Comparison of ENCODE assay signal across 1 cellular context in the genomic region with DNA sequence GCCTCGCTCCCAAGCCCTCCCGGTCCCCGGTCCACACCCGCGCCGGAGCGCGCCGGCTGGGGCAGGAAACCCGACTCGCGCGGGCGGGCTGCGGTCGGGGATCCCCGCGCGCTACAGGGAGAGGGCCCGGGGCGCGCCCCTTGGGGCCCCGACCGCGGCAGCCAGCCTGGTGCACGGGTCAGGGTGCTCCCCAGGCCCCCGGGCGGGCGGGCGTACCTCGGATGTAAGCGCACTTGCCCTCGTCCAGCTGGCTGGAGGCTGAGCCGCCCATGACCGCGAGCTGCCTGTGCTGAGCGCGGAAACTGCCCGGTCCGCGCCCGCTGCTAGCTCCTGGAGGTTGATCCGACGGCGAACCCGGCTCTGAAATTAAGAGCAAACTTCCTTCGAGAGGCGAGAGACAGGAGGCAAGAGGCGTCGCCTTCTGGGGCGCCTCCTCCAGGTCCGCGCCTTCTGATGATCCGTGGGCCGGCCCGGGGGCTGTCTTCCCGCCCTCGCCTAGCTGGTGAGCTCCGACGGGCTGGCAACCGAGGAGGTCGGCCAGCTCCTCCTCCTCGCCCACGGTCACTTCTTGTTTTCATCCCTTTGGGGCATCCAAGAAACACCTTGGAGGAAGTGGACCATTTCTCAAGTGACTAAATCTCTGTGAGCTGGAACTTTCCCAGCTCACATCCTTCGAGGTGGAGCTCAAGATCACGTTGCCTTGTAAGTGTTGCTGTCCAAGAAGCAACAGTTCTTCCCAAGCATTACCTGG.
TF ChIP-seq lines count a peak whose summit lies in the region.

A gene with protein sequence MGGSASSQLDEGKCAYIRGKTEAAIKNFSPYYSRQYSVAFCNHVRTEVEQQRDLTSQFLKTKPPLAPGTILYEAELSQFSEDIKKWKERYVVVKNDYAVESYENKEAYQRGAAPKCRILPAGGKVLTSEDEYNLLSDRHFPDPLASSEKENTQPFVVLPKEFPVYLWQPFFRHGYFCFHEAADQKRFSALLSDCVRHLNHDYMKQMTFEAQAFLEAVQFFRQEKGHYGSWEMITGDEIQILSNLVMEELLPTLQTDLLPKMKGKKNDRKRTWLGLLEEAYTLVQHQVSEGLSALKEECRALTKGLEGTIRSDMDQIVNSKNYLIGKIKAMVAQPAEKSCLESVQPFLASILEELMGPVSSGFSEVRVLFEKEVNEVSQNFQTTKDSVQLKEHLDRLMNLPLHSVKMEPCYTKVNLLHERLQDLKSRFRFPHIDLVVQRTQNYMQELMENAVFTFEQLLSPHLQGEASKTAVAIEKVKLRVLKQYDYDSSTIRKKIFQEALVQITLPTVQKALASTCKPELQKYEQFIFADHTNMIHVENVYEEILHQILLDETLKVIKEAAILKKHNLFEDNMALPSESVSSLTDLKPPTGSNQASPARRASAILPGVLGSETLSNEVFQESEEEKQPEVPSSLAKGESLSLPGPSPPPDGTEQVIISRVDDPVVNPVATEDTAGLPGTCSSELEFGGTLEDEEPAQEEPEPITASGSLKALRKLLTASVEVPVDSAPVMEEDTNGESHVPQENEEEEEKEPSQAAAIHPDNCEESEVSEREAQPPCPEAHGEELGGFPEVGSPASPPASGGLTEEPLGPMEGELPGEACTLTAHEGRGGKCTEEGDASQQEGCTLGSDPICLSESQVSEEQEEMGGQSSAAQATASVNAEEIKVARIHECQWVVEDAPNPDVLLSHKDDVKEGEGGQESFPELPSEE (minus strand): TSS at position 423 of the 751 bp plus-strand sequence. CDS start 152 bp downstream, at position 271.

TF ChIP-seq in K562, 482 proteins besides CTCF, POLR2A, EP300 and RAD21 (continued from another document and continues in another):
- peak; percentile 88 for TF ChIP-seq FIP1L1 (IDR thresholded peaks at IDR 0.05; ENCODE audit: low read depth, low read length, poor library complexity, severe bottlenecking)
- TF ChIP-seq RNF2 (IDR thresholded peaks at IDR 0.05), result peak; percentile 72
- TF ChIP-seq, protein P1, sequence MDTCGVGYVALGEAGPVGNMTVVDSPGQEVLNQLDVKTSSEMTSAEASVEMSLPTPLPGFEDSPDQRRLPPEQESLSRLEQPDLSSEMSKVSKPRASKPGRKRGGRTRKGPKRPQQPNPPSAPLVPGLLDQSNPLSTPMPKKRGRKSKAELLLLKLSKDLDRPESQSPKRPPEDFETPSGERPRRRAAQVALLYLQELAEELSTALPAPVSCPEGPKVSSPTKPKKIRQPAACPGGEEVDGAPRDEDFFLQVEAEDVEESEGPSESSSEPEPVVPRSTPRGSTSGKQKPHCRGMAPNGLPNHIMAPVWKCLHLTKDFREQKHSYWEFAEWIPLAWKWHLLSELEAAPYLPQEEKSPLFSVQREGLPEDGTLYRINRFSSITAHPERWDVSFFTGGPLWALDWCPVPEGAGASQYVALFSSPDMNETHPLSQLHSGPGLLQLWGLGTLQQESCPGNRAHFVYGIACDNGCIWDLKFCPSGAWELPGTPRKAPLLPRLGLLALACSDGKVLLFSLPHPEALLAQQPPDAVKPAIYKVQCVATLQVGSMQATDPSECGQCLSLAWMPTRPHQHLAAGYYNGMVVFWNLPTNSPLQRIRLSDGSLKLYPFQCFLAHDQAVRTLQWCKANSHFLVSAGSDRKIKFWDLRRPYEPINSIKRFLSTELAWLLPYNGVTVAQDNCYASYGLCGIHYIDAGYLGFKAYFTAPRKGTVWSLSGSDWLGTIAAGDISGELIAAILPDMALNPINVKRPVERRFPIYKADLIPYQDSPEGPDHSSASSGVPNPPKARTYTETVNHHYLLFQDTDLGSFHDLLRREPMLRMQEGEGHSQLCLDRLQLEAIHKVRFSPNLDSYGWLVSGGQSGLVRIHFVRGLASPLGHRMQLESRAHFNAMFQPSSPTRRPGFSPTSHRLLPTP (IDR thresholded peaks at IDR 0.05; ENCODE audit: borderline replicate concordance, extremely low read depth, insufficient read length), result no peak
- TF ChIP-seq MIER1 (IDR thresholded peaks at IDR 0.05; ENCODE audit: low read depth), result no peak
- TF ChIP-seq, protein P2, sequence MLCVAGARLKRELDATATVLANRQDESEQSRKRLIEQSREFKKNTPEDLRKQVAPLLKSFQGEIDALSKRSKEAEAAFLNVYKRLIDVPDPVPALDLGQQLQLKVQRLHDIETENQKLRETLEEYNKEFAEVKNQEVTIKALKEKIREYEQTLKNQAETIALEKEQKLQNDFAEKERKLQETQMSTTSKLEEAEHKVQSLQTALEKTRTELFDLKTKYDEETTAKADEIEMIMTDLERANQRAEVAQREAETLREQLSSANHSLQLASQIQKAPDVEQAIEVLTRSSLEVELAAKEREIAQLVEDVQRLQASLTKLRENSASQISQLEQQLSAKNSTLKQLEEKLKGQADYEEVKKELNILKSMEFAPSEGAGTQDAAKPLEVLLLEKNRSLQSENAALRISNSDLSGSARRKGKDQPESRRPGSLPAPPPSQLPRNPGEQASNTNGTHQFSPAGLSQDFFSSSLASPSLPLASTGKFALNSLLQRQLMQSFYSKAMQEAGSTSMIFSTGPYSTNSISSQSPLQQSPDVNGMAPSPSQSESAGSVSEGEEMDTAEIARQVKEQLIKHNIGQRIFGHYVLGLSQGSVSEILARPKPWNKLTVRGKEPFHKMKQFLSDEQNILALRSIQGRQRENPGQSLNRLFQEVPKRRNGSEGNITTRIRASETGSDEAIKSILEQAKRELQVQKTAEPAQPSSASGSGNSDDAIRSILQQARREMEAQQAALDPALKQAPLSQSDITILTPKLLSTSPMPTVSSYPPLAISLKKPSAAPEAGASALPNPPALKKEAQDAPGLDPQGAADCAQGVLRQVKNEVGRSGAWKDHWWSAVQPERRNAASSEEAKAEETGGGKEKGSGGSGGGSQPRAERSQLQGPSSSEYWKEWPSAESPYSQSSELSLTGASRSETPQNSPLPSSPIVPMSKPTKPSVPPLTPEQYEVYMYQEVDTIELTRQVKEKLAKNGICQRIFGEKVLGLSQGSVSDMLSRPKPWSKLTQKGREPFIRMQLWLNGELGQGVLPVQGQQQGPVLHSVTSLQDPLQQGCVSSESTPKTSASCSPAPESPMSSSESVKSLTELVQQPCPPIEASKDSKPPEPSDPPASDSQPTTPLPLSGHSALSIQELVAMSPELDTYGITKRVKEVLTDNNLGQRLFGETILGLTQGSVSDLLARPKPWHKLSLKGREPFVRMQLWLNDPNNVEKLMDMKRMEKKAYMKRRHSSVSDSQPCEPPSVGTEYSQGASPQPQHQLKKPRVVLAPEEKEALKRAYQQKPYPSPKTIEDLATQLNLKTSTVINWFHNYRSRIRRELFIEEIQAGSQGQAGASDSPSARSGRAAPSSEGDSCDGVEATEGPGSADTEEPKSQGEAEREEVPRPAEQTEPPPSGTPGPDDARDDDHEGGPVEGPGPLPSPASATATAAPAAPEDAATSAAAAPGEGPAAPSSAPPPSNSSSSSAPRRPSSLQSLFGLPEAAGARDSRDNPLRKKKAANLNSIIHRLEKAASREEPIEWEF (CRISPR knock-in tag; IDR thresholded peaks at IDR 0.05), result no peak
- TF ChIP-seq, protein P3, sequence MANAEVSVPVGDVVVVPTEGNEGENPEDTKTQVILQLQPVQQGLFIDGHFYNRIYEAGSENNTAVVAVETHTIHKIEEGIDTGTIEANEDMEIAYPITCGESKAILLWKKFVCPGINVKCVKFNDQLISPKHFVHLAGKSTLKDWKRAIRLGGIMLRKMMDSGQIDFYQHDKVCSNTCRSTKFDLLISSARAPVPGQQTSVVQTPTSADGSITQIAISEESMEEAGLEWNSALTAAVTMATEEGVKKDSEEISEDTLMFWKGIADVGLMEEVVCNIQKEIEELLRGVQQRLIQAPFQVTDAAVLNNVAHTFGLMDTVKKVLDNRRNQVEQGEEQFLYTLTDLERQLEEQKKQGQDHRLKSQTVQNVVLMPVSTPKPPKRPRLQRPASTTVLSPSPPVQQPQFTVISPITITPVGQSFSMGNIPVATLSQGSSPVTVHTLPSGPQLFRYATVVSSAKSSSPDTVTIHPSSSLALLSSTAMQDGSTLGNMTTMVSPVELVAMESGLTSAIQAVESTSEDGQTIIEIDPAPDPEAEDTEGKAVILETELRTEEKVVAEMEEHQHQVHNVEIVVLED (CRISPR knock-in tag; IDR thresholded peaks at IDR 0.05), result no peak
- no peak for TF ChIP-seq SLC30A9 (CRISPR knock-in tag; IDR thresholded peaks at IDR 0.05)
- TF ChIP-seq ARNT (IDR thresholded peaks at IDR 0.05), result no peak
- TF ChIP-seq ILK (tag; IDR thresholded peaks at IDR 0.05; ENCODE audit: borderline replicate concordance, low read depth), result no peak
- 0 out of 2 replicates have a peak, but pooled peaks have one; percentile 17 for TF ChIP-seq DPF2 (IDR thresholded peaks at IDR 0.05)
- no peak for TF ChIP-seq NFATC3 (IDR thresholded peaks at IDR 0.05)
- TF ChIP-seq COPS2 (conservative IDR thresholded peaks at IDR 0.05), result no peak
- TF ChIP-seq CBX2 (IDR thresholded peaks at IDR 0.05; ENCODE audit: insufficient read depth, low read length, poor library complexity, severe bottlenecking), result no peak
- TF ChIP-seq ZNF140 (CRISPR knock-in tag; IDR thresholded peaks at IDR 0.05), result no peak
- TF ChIP-seq FOXK2 (conservative IDR thresholded peaks at IDR 0.05 in 1 of 2, IDR thresholded peaks at IDR 0.05 in 1 of 2; ENCODE audit: low read depth in 2 of 2), result no peak
- TF ChIP-seq ZNF311 (CRISPR knock-in tag; IDR thresholded peaks at IDR 0.05), result no peak
- no peak for TF ChIP-seq MED1 (CRISPR knock-in tag; IDR thresholded peaks at IDR 0.05; ENCODE audit: borderline replicate concordance)
- TF ChIP-seq ATF1 (CRISPR knock-in tag; IDR thresholded peaks at IDR 0.05), result peak; percentile 89
- peak; percentile 89 for TF ChIP-seq ATF1 (tag; IDR thresholded peaks at IDR 0.05)
- no peak for TF ChIP-seq ZNF324 (CRISPR knock-in tag; IDR thresholded peaks at IDR 0.05)
- peak; percentile 5 for TF ChIP-seq ETS2 (tag; IDR thresholded peaks at IDR 0.05; ENCODE audit: borderline replicate concordance, poor library complexity, severe bottlenecking)
- 0 out of 2 replicates have a peak, but pooled peaks have one; percentile 47 for TF ChIP-seq SPI1 (IDR thresholded peaks at IDR 0.05; ENCODE audit: borderline replicate concordance, low read depth, low read length)
- peak; percentile 55; the same call in 1 of the 2 replicates for TF ChIP-seq PML (IDR thresholded peaks at IDR 0.05; ENCODE audit: low read length)
- TF ChIP-seq, protein P4, sequence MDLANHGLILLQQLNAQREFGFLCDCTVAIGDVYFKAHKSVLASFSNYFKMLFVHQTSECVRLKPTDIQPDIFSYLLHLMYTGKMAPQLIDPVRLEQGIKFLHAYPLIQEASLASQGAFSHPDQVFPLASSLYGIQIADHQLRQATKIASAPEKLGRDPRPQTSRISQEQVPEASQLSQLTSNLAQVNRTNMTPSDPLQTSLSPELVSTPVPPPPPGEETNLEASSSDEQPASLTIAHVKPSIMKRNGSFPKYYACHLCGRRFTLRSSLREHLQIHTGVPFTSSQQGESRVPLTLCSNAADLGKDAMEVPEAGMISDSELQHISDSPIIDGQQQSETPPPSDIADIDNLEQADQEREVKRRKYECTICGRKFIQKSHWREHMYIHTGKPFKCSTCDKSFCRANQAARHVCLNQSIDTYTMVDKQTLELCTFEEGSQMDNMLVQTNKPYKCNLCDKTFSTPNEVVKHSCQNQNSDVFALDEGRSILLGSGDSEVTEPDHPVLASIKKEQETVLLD (IDR thresholded peaks at IDR 0.05), result no peak
- no peak for TF ChIP-seq SMAD1 (IDR thresholded peaks at IDR 0.05; ENCODE audit: low read depth, low read length, partially characterized antibody)
- no peak; the same call in 1 of the 2 replicates for TF ChIP-seq TOE1 (IDR thresholded peaks at IDR 0.05; ENCODE audit: borderline replicate concordance)
- no peak; the same call in 1 of the 2 replicates for TF ChIP-seq TOE1 (CRISPR knock-in tag; IDR thresholded peaks at IDR 0.05; ENCODE audit: borderline replicate concordance, low read depth)
- TF ChIP-seq MCM2 (IDR thresholded peaks at IDR 0.05; ENCODE audit: low read depth), result no peak
- no peak for TF ChIP-seq HMG20A (CRISPR knock-in tag; conservative IDR thresholded peaks at IDR 0.05)
- TF ChIP-seq ZSCAN29 (IDR thresholded peaks at IDR 0.05), result no peak
- TF ChIP-seq SIRT6 (IDR thresholded peaks at IDR 0.05; ENCODE audit: low read depth, low read length), result no peak
- TF ChIP-seq ZNF24 (IDR thresholded peaks at IDR 0.05), result no peak
- no peak for TF ChIP-seq DACH1 (IDR thresholded peaks at IDR 0.05; ENCODE audit: partially characterized antibody)
- TF ChIP-seq, protein P5, sequence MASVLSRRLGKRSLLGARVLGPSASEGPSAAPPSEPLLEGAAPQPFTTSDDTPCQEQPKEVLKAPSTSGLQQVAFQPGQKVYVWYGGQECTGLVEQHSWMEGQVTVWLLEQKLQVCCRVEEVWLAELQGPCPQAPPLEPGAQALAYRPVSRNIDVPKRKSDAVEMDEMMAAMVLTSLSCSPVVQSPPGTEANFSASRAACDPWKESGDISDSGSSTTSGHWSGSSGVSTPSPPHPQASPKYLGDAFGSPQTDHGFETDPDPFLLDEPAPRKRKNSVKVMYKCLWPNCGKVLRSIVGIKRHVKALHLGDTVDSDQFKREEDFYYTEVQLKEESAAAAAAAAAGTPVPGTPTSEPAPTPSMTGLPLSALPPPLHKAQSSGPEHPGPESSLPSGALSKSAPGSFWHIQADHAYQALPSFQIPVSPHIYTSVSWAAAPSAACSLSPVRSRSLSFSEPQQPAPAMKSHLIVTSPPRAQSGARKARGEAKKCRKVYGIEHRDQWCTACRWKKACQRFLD (CRISPR knock-in tag; IDR thresholded peaks at IDR 0.05), result peak; percentile 50; the same call in 1 of the 2 replicates
- TF ChIP-seq, protein P6, sequence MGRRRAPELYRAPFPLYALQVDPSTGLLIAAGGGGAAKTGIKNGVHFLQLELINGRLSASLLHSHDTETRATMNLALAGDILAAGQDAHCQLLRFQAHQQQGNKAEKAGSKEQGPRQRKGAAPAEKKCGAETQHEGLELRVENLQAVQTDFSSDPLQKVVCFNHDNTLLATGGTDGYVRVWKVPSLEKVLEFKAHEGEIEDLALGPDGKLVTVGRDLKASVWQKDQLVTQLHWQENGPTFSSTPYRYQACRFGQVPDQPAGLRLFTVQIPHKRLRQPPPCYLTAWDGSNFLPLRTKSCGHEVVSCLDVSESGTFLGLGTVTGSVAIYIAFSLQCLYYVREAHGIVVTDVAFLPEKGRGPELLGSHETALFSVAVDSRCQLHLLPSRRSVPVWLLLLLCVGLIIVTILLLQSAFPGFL (CRISPR knock-in tag; IDR thresholded peaks at IDR 0.05), result no peak
- TF ChIP-seq ZZZ3 (IDR thresholded peaks at IDR 0.05), result no peak
- TF ChIP-seq ZNF436 (CRISPR knock-in tag; IDR thresholded peaks at IDR 0.05), result no peak
